ENCODE assay signal across 1 cellular context in genomic region chr5:132257131-132258101, GRCh38.
TF ChIP-seq lines count a peak whose summit lies in the region.

Gene PDLIM4 (plus strand): TSS chr5:132257696. CDS start chr5:132257735, 39 bp downstream.

TF ChIP-seq in K562, 482 proteins besides CTCF, POLR2A, EP300 and RAD21 (continued from another document and continues in another):
- no peak for TF ChIP-seq CTCFL (IDR thresholded peaks at IDR 0.05; ENCODE audit: borderline replicate concordance, insufficient read depth, low read depth, low read length, poor library complexity, severe bottlenecking)
- no peak for TF ChIP-seq HDAC2 (IDR thresholded peaks at IDR 0.05)
- TF ChIP-seq NRF1 (conservative IDR thresholded peaks at IDR 0.05 in 1 of 2, IDR thresholded peaks at IDR 0.05 in 1 of 2), result peak in 1 of 2 experiments; percentile 25; a peak in 1 of 4 replicates
- no peak for TF ChIP-seq RFX1 (IDR thresholded peaks at IDR 0.05)
- TF ChIP-seq THAP12 (CRISPR knock-in tag; IDR thresholded peaks at IDR 0.05), result 0 out of 2 replicates have a peak, but pooled peaks have one; percentile 13
- TF ChIP-seq PRMT5 (CRISPR knock-in tag; IDR thresholded peaks at IDR 0.05), result no peak
- peak; percentile 66; the same call in 1 of the 2 replicates for TF ChIP-seq LEF1 (IDR thresholded peaks at IDR 0.05)
- TF ChIP-seq NCOA6 (IDR thresholded peaks at IDR 0.05), result no peak
- no peak for TF ChIP-seq ZNF282 (CRISPR knock-in tag; IDR thresholded peaks at IDR 0.05)
- TF ChIP-seq TAL1 (IDR thresholded peaks at IDR 0.05), result no peak
- no peak for TF ChIP-seq JUN (IDR thresholded peaks at IDR 0.05; ENCODE audit: borderline replicate concordance, low read depth, low read length)
- TF ChIP-seq JUN (CRISPR knock-in tag; IDR thresholded peaks at IDR 0.05; ENCODE audit: borderline replicate concordance), result no peak
- no peak for TF ChIP-seq ARID1B (IDR thresholded peaks at IDR 0.05)
- TF ChIP-seq TCFL5 (CRISPR knock-in tag; conservative IDR thresholded peaks at IDR 0.05), result no peak
- no peak for TF ChIP-seq ZSCAN32 (CRISPR knock-in tag; IDR thresholded peaks at IDR 0.05)
- TF ChIP-seq NR4A1 (CRISPR knock-in tag; IDR thresholded peaks at IDR 0.05), result no peak
- no peak for TF ChIP-seq NR4A1 (tag; IDR thresholded peaks at IDR 0.05)
- TF ChIP-seq ZNF263 (CRISPR knock-in tag; IDR thresholded peaks at IDR 0.05; ENCODE audit: borderline replicate concordance), result 0 out of 2 replicates have a peak, but pooled peaks have one; percentile 31
- no peak for TF ChIP-seq TRIM25 (IDR thresholded peaks at IDR 0.05; ENCODE audit: borderline replicate concordance)
- no peak for TF ChIP-seq NFE2 (IDR thresholded peaks at IDR 0.05; ENCODE audit: low read depth)
- no peak for TF ChIP-seq SIRT6 (IDR thresholded peaks at IDR 0.05; ENCODE audit: low read depth, low read length)
- TF ChIP-seq GATAD2B (IDR thresholded peaks at IDR 0.05; ENCODE audit: borderline replicate concordance), result no peak
- TF ChIP-seq, protein P1, sequence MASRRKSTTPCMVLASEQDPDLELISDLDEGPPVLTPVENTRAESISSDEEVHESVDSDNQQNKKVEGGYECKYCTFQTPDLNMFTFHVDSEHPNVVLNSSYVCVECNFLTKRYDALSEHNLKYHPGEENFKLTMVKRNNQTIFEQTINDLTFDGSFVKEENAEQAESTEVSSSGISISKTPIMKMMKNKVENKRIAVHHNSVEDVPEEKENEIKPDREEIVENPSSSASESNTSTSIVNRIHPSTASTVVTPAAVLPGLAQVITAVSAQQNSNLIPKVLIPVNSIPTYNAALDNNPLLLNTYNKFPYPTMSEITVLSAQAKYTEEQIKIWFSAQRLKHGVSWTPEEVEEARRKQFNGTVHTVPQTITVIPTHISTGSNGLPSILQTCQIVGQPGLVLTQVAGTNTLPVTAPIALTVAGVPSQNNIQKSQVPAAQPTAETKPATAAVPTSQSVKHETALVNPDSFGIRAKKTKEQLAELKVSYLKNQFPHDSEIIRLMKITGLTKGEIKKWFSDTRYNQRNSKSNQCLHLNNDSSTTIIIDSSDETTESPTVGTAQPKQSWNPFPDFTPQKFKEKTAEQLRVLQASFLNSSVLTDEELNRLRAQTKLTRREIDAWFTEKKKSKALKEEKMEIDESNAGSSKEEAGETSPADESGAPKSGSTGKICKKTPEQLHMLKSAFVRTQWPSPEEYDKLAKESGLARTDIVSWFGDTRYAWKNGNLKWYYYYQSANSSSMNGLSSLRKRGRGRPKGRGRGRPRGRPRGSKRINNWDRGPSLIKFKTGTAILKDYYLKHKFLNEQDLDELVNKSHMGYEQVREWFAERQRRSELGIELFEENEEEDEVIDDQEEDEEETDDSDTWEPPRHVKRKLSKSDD (conservative IDR thresholded peaks at IDR 0.05; ENCODE audit: low read length), result no peak
- TF ChIP-seq CREB3L1 (IDR thresholded peaks at IDR 0.05; ENCODE audit: borderline replicate concordance, low read depth), result no peak
- TF ChIP-seq PHB (CRISPR knock-in tag; IDR thresholded peaks at IDR 0.05), result no peak
- TF ChIP-seq ZNF655 (CRISPR knock-in tag; IDR thresholded peaks at IDR 0.05), result no peak
- TF ChIP-seq ILF3 (IDR thresholded peaks at IDR 0.05; ENCODE audit: borderline replicate concordance), result no peak
- no peak for TF ChIP-seq IFI16 (CRISPR knock-in tag; IDR thresholded peaks at IDR 0.05)
- TF ChIP-seq MCM7 (IDR thresholded peaks at IDR 0.05), result no peak
- peak; percentile 68 for TF ChIP-seq EGR1 (conservative IDR thresholded peaks at IDR 0.05)
- no peak for TF ChIP-seq ZNF766 (CRISPR knock-in tag; conservative IDR thresholded peaks at IDR 0.05)
- no peak for TF ChIP-seq HMG20A (CRISPR knock-in tag; conservative IDR thresholded peaks at IDR 0.05)
- no peak for TF ChIP-seq SOX6 (IDR thresholded peaks at IDR 0.05)
- peak; percentile 65 for TF ChIP-seq ZFX (CRISPR knock-in tag; IDR thresholded peaks at IDR 0.05)
- TF ChIP-seq ZNF224 (CRISPR knock-in tag; IDR thresholded peaks at IDR 0.05), result no peak
- no peak for TF ChIP-seq FOXK2 (conservative IDR thresholded peaks at IDR 0.05 in 1 of 2, IDR thresholded peaks at IDR 0.05 in 1 of 2; ENCODE audit: low read depth in 2 of 2)
- no peak for TF ChIP-seq GATA2 (CRISPR knock-in tag; IDR thresholded peaks at IDR 0.05)
- TF ChIP-seq HNRNPL (IDR thresholded peaks at IDR 0.05; ENCODE audit: low read depth, low read length), result no peak
- TF ChIP-seq HOXB6 (CRISPR knock-in tag; IDR thresholded peaks at IDR 0.05; ENCODE audit: borderline replicate concordance), result no peak
- TF ChIP-seq SAFB (IDR thresholded peaks at IDR 0.05; ENCODE audit: borderline replicate concordance, low read depth, low read length), result 0 out of 2 replicates have a peak, but pooled peaks have one; percentile 46
- TF ChIP-seq ZNF75A (CRISPR knock-in tag; IDR thresholded peaks at IDR 0.05), result no peak
- no peak for TF ChIP-seq SRSF3 (IDR thresholded peaks at IDR 0.05; ENCODE audit: insufficient read depth, low read length)
- TF ChIP-seq MAFF (IDR thresholded peaks at IDR 0.05; ENCODE audit: low read length), result no peak
- no peak for TF ChIP-seq ZNF785 (CRISPR knock-in tag; IDR thresholded peaks at IDR 0.05)
- TF ChIP-seq ZNF57 (CRISPR knock-in tag; IDR thresholded peaks at IDR 0.05), result no peak
- TF ChIP-seq ZNF511 (CRISPR knock-in tag; IDR thresholded peaks at IDR 0.05), result no peak
- no peak for TF ChIP-seq SIX5 (IDR thresholded peaks at IDR 0.05; ENCODE audit: borderline replicate concordance in 1 of 2, insufficient read depth in 1 of 2, low read depth in 1 of 2, low read length in 2 of 2)
- no peak for TF ChIP-seq ZNF507 (tag; conservative IDR thresholded peaks at IDR 0.05)
- TF ChIP-seq MBD2 (IDR thresholded peaks at IDR 0.05; ENCODE audit: borderline replicate concordance, low read depth), result no peak
- TF ChIP-seq TOE1 (IDR thresholded peaks at IDR 0.05; ENCODE audit: borderline replicate concordance), result peak; percentile 16; the same call in 1 of the 2 replicates
- TF ChIP-seq TOE1 (CRISPR knock-in tag; IDR thresholded peaks at IDR 0.05; ENCODE audit: borderline replicate concordance, low read depth), result no peak
- TF ChIP-seq SUPT5H (IDR thresholded peaks at IDR 0.05), result peak; percentile 34; the same call in 1 of the 2 replicates
- TF ChIP-seq, protein P2, sequence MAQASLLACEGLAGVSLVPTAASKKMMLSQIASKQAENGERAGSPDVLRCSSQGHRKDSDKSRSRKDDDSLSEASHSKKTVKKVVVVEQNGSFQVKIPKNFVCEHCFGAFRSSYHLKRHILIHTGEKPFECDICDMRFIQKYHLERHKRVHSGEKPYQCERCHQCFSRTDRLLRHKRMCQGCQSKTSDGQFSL (CRISPR knock-in tag; IDR thresholded peaks at IDR 0.05), result no peak
- TF ChIP-seq, protein P2 (tag; IDR thresholded peaks at IDR 0.05), result no peak
- TF ChIP-seq RBM14 (IDR thresholded peaks at IDR 0.05; ENCODE audit: borderline replicate concordance, insufficient read depth, low read depth, low read length), result no peak
- TF ChIP-seq DEAF1 (CRISPR knock-in tag; IDR thresholded peaks at IDR 0.05), result no peak
- no peak for TF ChIP-seq TCF7L2 (IDR thresholded peaks at IDR 0.05; ENCODE audit: low read depth, low read length)
- TF ChIP-seq PHF8 (IDR thresholded peaks at IDR 0.05; ENCODE audit: borderline replicate concordance, low read length), result peak; percentile 45; the same call in 1 of the 2 replicates
- no peak for TF ChIP-seq ETV5 (CRISPR knock-in tag; IDR thresholded peaks at IDR 0.05; ENCODE audit: low read depth)
- no peak for TF ChIP-seq ZNF444 (CRISPR knock-in tag; IDR thresholded peaks at IDR 0.05)
- no peak for TF ChIP-seq ZC3H11A (IDR thresholded peaks at IDR 0.05; ENCODE audit: low read depth, low read length)
- no peak for TF ChIP-seq KAT8 (IDR thresholded peaks at IDR 0.05; ENCODE audit: low read depth)
